22 cellular contexts compared by ENCODE assay signal in genomic region chr17:68740555-68741447, GRCh38.
DNase-seq lines count a peak whose midpoint lies in the region; ATAC-seq, FAIRE-seq and TF ChIP-seq lines count a peak whose summit lies in the region.
"Had no signal": no experiment of that assay in that cellular context is flagged by ENCODE, and none has a peak within 500 bp of the region (broad histone marks: within the 10 kb centered on the region; RNA-seq: fewer than 3 reads in every experiment).

No MANE protein-coding gene starts in this region.

- TF ChIP-seq RAD21 in K562 (CRISPR knock-in tag; conservative IDR thresholded peaks at IDR 0.05 in 1 of 2, IDR thresholded peaks at IDR 0.05 in 1 of 2), result no peak

- ATAC-seq in K562 (no peak), GM21381 (IDR thresholded peaks at IDR 0.05; ENCODE audit: unreplicated experiment) (no peak)
- ATAC-seq: lower lobe of right lung, WTC11 had no signal

- BruUV-seq in K562 (replicated peaks; lab: Mats Ljungman, UMichigan), result no TSS peak

- H3K36me3 Mint-ChIP-seq in type B pancreatic cell, result no peaks in the 10 kb centered on the region
- H3K36me3 Mint-ChIP-seq in immature natural killer cell, result no peaks in the 10 kb centered on the region

- H2AFZ ChIP-seq in K562 (ENCODE audit: low read depth, low read length), result no peak overlapping the region

- DNase-seq in DMS 273 (lab: John Stamatoyannopoulos, UW; ENCODE audit: unreplicated experiment), result peak; percentile 17
- DNase-seq in DMS 273 treated with DMSO at 0.1 percent for 48 hours (lab: John Stamatoyannopoulos, UW), result no peak
- DNase-seq in KBM-7, result peak; percentile 23
- no peak for DNase-seq in K562 (ENCODE audit: extremely low read depth in 1 of 4, low spot score in 3 of 4)
- no peak for DNase-seq in type B pancreatic cell (ENCODE audit: extremely low spot score, unreplicated experiment)
- DNase-seq in transverse colon, result no peak
- no peak for DNase-seq in immature natural killer cell
- DNase-seq: 8988T, adrenal gland, cerebellar nuclear complex, lower lobe of right lung, NCI-H1048, NCI-H526, posterior cingulate gyrus, RPMI8226, T-helper 1 cell had no signal

- TF ChIP-seq CTCF in K562 (IDR thresholded peaks at IDR 0.05 in 2 of 3, conservative IDR thresholded peaks at IDR 0.05 in 1 of 3; ENCODE audit: insufficient read depth in 2 of 3, low read depth in 1 of 3, low read length in 3 of 3) (peak; percentile 2 to 15 (median 11); a peak in 1 of 6 replicates), type B pancreatic cell (conservative IDR thresholded peaks at IDR 0.05) (peak; percentile 21), transverse colon (IDR thresholded peaks at IDR 0.05) (no peak)

- CTCF ChIA-PET in K562 (lab: Yijun Ruan, JAX; ENCODE audit: low intra/inter-chr PET ratio), result no interaction called here

- H3K9me3 ChIP-seq in K562 (replicated peaks; ENCODE audit: control insufficient read depth, insufficient read depth, low read depth, low read length), result no peaks in the 10 kb centered on the region; the same call in 1 of the 2 replicates
- peaks cover 0 to 6% of the 10 kb centered on the region in 2 donors for H3K9me3 ChIP-seq in transverse colon
- H3K9me3 ChIP-seq: adrenal gland had no signal

- intact Hi-C loops in K562 (cut with micrococcal nuclease) (no loop called here), transverse colon (cut with DNase I; ENCODE audit: low total_unique reads) (no loop called here)

- H3K9me3 Mint-ChIP-seq in type B pancreatic cell, result peaks cover 18% of the 10 kb centered on the region
- peaks cover 0 to 2% (median 0%) of the 10 kb centered on the region in 6 donors for H3K9me3 Mint-ChIP-seq in immature natural killer cell
- H3K9me3 Mint-ChIP-seq: activated T-helper 2 cell treated with anti-CD3 and anti-CD28 coated beads, Interferon-gamma antibody, Interleukin-2, Interleukin-4, amounts not matched to agents 10 μg/mL and 5 μg/mL and 100 μg/mL, durations not matched to agents 14 hours and 24 hours and 36 hours had no signal

- no peak overlapping the region for H3K9ac ChIP-seq in K562 (ENCODE audit: insufficient read depth in 1 of 2, low read depth in 2 of 2, low read length in 2 of 2)

- no peak overlapping the region for H3K27ac ChIP-seq in K562 (ENCODE audit: extremely low read depth, low read depth, low read length)
- no peak overlapping the region for H3K27ac ChIP-seq in transverse colon
- H3K27ac ChIP-seq: adrenal gland, lower lobe of right lung had no signal

- H3K4me2 ChIP-seq in K562 (ENCODE audit: insufficient read depth, low read length), result no peak overlapping the region
- H3K4me2 ChIP-seq: smooth muscle cell had no signal

- H3K4me1 Mint-ChIP-seq in type B pancreatic cell (ENCODE audit: unreplicated experiment) (peaks cover 9% of the 10 kb centered on the region), immature natural killer cell (no peaks in the 10 kb centered on the region)

- FAIRE-seq in K562 (lab: Jason Lieb, UNC), result no peak
- FAIRE-seq: frontal cortex, H54 had no signal

- no peaks in the 10 kb centered on the region for H3K9me1 ChIP-seq in K562 (ENCODE audit: control insufficient read depth, insufficient read depth, low read length)

- H3K4me1 ChIP-seq in K562 (replicated peaks in 1 of 2; ENCODE audit: control insufficient read depth in 2 of 2, insufficient read depth in 2 of 2, low read length in 2 of 2) (no peaks in the 10 kb centered on the region), transverse colon (no peaks in the 10 kb centered on the region)
- H3K4me1 ChIP-seq: adrenal gland, lower lobe of right lung had no signal

- H3K27me3 Mint-ChIP-seq in type B pancreatic cell, result no peaks in the 10 kb centered on the region
- H3K27me3 Mint-ChIP-seq in immature natural killer cell (ENCODE audit: low read depth in 3 of 3), result peaks cover 3 to 13% (median 5%) of the 10 kb centered on the region in 3 donors

- no peaks in the 10 kb centered on the region for H4K20me1 ChIP-seq in K562 (replicated peaks; ENCODE audit: control insufficient read depth, insufficient read depth, low read length)

- POLR2A ChIA-PET in K562 (lab: Yijun Ruan, JAX), result no interaction called here

- in situ Hi-C loops in KBM-7 (cut with MboI; ENCODE audit: low pct_unique_long_range_greater_than_20kb, low sequenced_read_pairs) (no loop called here), K562 (cut with MboI) (no loop called here), transverse colon (cut with MboI; ENCODE audit: low pct_ligation_motif_present in 1 of 4, low pct_unique_long_range_greater_than_20kb in 1 of 4, low sequenced_read_pairs in 3 of 4) (no loop called here)

- H3K4me3 ChIP-seq in K562 (no peak overlapping the region), transverse colon (no peak overlapping the region)
- H3K4me3 ChIP-seq: adrenal gland, lower lobe of right lung, smooth muscle cell had no signal

- TF ChIP-seq EP300 in K562 (IDR thresholded peaks at IDR 0.05; ENCODE audit: low read length) (no peak), transverse colon (IDR thresholded peaks at IDR 0.05; ENCODE audit: low read depth) (no peak)

- 0% methylated on average over 8 of the region's 8 CpGs for WGBS in K562 (ENCODE audit: insufficient coverage, low coverage, missing lambda C conversion rate)
- WGBS in transverse colon (ENCODE audit: low coverage in 1 of 2), 2 donors, result 81 to 83% methylated on average over 5 to 8 of the region's 8 CpGs

- H3K27me3 ChIP-seq in K562 (ENCODE audit: control insufficient read depth in 2 of 2, insufficient read depth in 2 of 2, low read length in 2 of 2) (no peaks in the 10 kb centered on the region), transverse colon (no peaks in the 10 kb centered on the region)
- H3K27me3 ChIP-seq: adrenal gland had no signal

- TF ChIP-seq POLR2A in K562 (conservative IDR thresholded peaks at IDR 0.05) (no peak), transverse colon (IDR thresholded peaks at IDR 0.05) (no peak)

- H3K27ac Mint-ChIP-seq in type B pancreatic cell (no peak overlapping the region), immature natural killer cell (no peak overlapping the region)
- H3K27ac Mint-ChIP-seq: activated T-helper 2 cell treated with anti-CD3 and anti-CD28 coated beads, Interferon-gamma antibody, Interleukin-2, Interleukin-4, amounts not matched to agents 10 μg/mL and 5 μg/mL and 100 μg/mL, durations not matched to agents 14 hours and 24 hours and 36 hours; WTC11 had no signal

- H3K36me3 ChIP-seq in K562 (ENCODE audit: control insufficient read depth, insufficient read depth, low read length) (no peaks in the 10 kb centered on the region), transverse colon (no peaks in the 10 kb centered on the region)
- H3K36me3 ChIP-seq: adrenal gland, lower lobe of right lung had no signal

- no peaks in the 10 kb centered on the region for H3K79me2 ChIP-seq in K562 (ENCODE audit: control insufficient read depth, insufficient read depth, low read length)

- H3K4me3 Mint-ChIP-seq in type B pancreatic cell (no peak overlapping the region), immature natural killer cell (no peak overlapping the region)
- H3K4me3 Mint-ChIP-seq: WTC11 had no signal

TF ChIP-seq in K562, 482 proteins besides CTCF, POLR2A, EP300 and RAD21 (continues in another document):
- TF ChIP-seq ZNF253 (CRISPR knock-in tag; conservative IDR thresholded peaks at IDR 0.05), result no peak
- TF ChIP-seq CEBPB (tag; IDR thresholded peaks at IDR 0.05), result no peak
- no peak for TF ChIP-seq STAT5A (IDR thresholded peaks at IDR 0.05; ENCODE audit: borderline replicate concordance, low read length)
- no peak for TF ChIP-seq ZNF324 (CRISPR knock-in tag; IDR thresholded peaks at IDR 0.05)
- TF ChIP-seq ZNF384 (IDR thresholded peaks at IDR 0.05; ENCODE audit: low read depth, low read length), result no peak
- TF ChIP-seq, protein P1, sequence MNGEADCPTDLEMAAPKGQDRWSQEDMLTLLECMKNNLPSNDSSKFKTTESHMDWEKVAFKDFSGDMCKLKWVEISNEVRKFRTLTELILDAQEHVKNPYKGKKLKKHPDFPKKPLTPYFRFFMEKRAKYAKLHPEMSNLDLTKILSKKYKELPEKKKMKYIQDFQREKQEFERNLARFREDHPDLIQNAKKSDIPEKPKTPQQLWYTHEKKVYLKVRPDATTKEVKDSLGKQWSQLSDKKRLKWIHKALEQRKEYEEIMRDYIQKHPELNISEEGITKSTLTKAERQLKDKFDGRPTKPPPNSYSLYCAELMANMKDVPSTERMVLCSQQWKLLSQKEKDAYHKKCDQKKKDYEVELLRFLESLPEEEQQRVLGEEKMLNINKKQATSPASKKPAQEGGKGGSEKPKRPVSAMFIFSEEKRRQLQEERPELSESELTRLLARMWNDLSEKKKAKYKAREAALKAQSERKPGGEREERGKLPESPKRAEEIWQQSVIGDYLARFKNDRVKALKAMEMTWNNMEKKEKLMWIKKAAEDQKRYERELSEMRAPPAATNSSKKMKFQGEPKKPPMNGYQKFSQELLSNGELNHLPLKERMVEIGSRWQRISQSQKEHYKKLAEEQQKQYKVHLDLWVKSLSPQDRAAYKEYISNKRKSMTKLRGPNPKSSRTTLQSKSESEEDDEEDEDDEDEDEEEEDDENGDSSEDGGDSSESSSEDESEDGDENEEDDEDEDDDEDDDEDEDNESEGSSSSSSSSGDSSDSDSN (IDR thresholded peaks at IDR 0.05; ENCODE audit: borderline replicate concordance in 1 of 2, low read depth in 2 of 2, low read length in 2 of 2), result no peak
- TF ChIP-seq BCOR (IDR thresholded peaks at IDR 0.05), result no peak
- TF ChIP-seq ZNF280B (CRISPR knock-in tag; IDR thresholded peaks at IDR 0.05), result no peak
- TF ChIP-seq, protein P2, sequence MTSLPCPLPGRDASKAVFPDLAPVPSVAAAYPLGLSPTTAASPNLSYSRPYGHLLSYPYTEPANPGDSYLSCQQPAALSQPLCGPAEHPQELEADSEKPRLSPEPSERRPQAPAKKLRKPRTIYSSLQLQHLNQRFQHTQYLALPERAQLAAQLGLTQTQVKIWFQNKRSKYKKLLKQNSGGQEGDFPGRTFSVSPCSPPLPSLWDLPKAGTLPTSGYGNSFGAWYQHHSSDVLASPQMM (CRISPR knock-in tag; IDR thresholded peaks at IDR 0.05), result no peak

Comparison
In these comparisons a context has a peak if more than half of its experiments do, and no peak if none do; other contexts are left out.
1. DNase-seq: peak in DMS 273 (single experiment) and KBM-7 (single experiment); none in DMS 273 treated with DMSO at 0.1 percent for 48 hours (single experiment), K562 (0 of 4), type B pancreatic cell (single experiment), transverse colon (single experiment) and immature natural killer cell (0 of 3).
2. CTCF ChIP-seq: peak in K562 (3 of 3) and type B pancreatic cell (single experiment); none in transverse colon (0 of 5).